Comparison of ENCODE assay signal across 16 cellular contexts in genomic region chr3:158642005-158642404, GRCh38. TPM values are rescaled to one million over a fixed set of nuclear protein-coding genes. Genes with fewer than 3 reads are reported as not detected.
DNase-seq lines count a peak whose midpoint lies in the region; ATAC-seq and TF ChIP-seq lines count a peak whose summit lies in the region.
"Had no signal": no experiment of that assay in that cellular context is flagged by ENCODE, and none has a peak within 500 bp of the region (broad histone marks: within the 10 kb centered on the region; RNA-seq: fewer than 3 reads in every experiment).

No MANE protein-coding gene starts in this region.

- no peak overlapping the region for H3K4me3 ChIP-seq in CD4-positive, alpha-beta memory T cell (ENCODE audit: low read length in 2 of 2)
- H3K4me3 ChIP-seq in body of pancreas = no peak overlapping the region

- BruUV-seq in Calu3 (replicated peaks; lab: Mats Ljungman, UMichigan) = no TSS peak

- CTCF ChIA-PET in activated CD4-positive, alpha-beta T cell treated with anti-CD3 and anti-CD28 coated beads for 36 hours (lab: Charles Lee) = interaction anchor here (1.2 to 2.9 kb wide), 3 partner anchors 16 to 102 kb away, joined by 3 to 8 read pairs (median 5); no protein-coding TSS in a partner anchor
- CTCF ChIA-PET in CD4-positive, alpha-beta memory T cell (lab: Charles Lee; ENCODE audit: partially characterized antibody) = interaction anchor here (1.3 to 2.3 kb wide), 3 partner anchors 24 to 102 kb away, joined by 6 to 8 read pairs (median 7); partner anchors contain the start of gene MLF1
- CTCF ChIA-PET in T-cell (lab: Charles Lee) = interaction anchor here (0.8 to 1.0 kb wide), 2 partner anchors 9 to 85 kb away, joined by 3 read pairs; no protein-coding TSS in a partner anchor
- CTCF ChIA-PET in Calu3 (lab: Charles Lee) = no interaction called here

- H3K27ac ChIP-seq in CD4-positive, alpha-beta memory T cell (ENCODE audit: low read depth, low read length) = no peak overlapping the region
- no peak overlapping the region for H3K27ac ChIP-seq in body of pancreas
- H3K27ac ChIP-seq: 22Rv1, C4-2B had no signal

- H3K4me3 Mint-ChIP-seq in activated CD4-positive, alpha-beta T cell treated with anti-CD3 and anti-CD28 coated beads for 36 hours = no peak overlapping the region
- peak overlapping the region; percentile 2 to 80 (median 68) for H3K4me3 Mint-ChIP-seq in CD4-positive, alpha-beta memory T cell
- H3K4me3 Mint-ChIP-seq in T-cell = no peak overlapping the region
- H3K4me3 Mint-ChIP-seq in central memory CD8-positive, alpha-beta T cell = peak overlapping the region; percentile 13
- H3K4me3 Mint-ChIP-seq in Calu3 (ENCODE audit: low read depth, unreplicated experiment) = no peak overlapping the region

- peaks cover 8% of the 10 kb centered on the region for H3K36me3 Mint-ChIP-seq in activated CD4-positive, alpha-beta T cell treated with anti-CD3 and anti-CD28 coated beads for 36 hours (ENCODE audit: low read depth)
- peaks cover 5 to 10% of the 10 kb centered on the region in 2 donors for H3K36me3 Mint-ChIP-seq in CD4-positive, alpha-beta memory T cell
- peaks cover 9% of the 10 kb centered on the region for H3K36me3 Mint-ChIP-seq in T-cell
- H3K36me3 Mint-ChIP-seq in central memory CD8-positive, alpha-beta T cell (ENCODE audit: insufficient read depth) = peaks cover 12% of the 10 kb centered on the region
- H3K36me3 Mint-ChIP-seq in Calu3 (ENCODE audit: insufficient read depth, unreplicated experiment) = peaks cover 25% of the 10 kb centered on the region

- no peaks in the 10 kb centered on the region for H3K9me3 Mint-ChIP-seq in activated CD4-positive, alpha-beta T cell treated with anti-CD3 and anti-CD28 coated beads for 36 hours (ENCODE audit: low read depth)
- H3K9me3 Mint-ChIP-seq in CD4-positive, alpha-beta memory T cell = no peaks in the 10 kb centered on the region
- H3K9me3 Mint-ChIP-seq in T-cell (no peaks in the 10 kb centered on the region), Calu3 (ENCODE audit: low read depth, unreplicated experiment) (no peaks in the 10 kb centered on the region)
- no peaks in the 10 kb centered on the region for H3K9me3 Mint-ChIP-seq in central memory CD8-positive, alpha-beta T cell

- peak; percentile 20 for DNase-seq in activated CD4-positive, alpha-beta T cell treated with anti-CD3 and anti-CD28 coated beads for 36 hours
- no peak for DNase-seq in activated CD4-positive, alpha-beta T cell treated with anti-CD3 and anti-CD28 coated beads for 48 hours
- peak in 4 of 5 donors; percentile 14 to 33 (median 28) for DNase-seq in CD4-positive, alpha-beta memory T cell
- DNase-seq in T-cell = peak in 1 of 34 experiments; percentile 1
- DNase-seq in central memory CD8-positive, alpha-beta T cell (ENCODE audit: low spot score in 2 of 2) = no peak
- DNase-seq in HT-29 (ENCODE audit: low spot score) = no peak
- no peak for DNase-seq in body of pancreas
- DNase-seq in Calu3 = no peak
- DNase-seq: AML-193, KG1, NCI-H187, NCI-H226, NCI-H82, SHP77 had no signal

- no peak for TF ChIP-seq CTCF in body of pancreas (IDR thresholded peaks at IDR 0.05)
- TF ChIP-seq CTCF in Calu3 (IDR thresholded peaks at IDR 0.05; ENCODE audit: unreplicated experiment) = no peak

- H3K27ac Mint-ChIP-seq in activated CD4-positive, alpha-beta T cell treated with anti-CD3 and anti-CD28 coated beads for 36 hours = no peak overlapping the region
- peak overlapping the region in 5 of 7 donors; percentile 26 to 74 (median 54) for H3K27ac Mint-ChIP-seq in CD4-positive, alpha-beta memory T cell
- H3K27ac Mint-ChIP-seq in T-cell = peak overlapping the region; percentile 22 to 87
- H3K27ac Mint-ChIP-seq in central memory CD8-positive, alpha-beta T cell (ENCODE audit: low read depth) = no peak overlapping the region
- no peak overlapping the region for H3K27ac Mint-ChIP-seq in Calu3 (ENCODE audit: unreplicated experiment)

- no peak for ATAC-seq in activated CD4-positive, alpha-beta T cell treated with anti-CD3 and anti-CD28 coated beads for 36 hours
- ATAC-seq in T-cell (replicated peaks in 1 of 4) (no peak), body of pancreas (no peak)
- no peak for ATAC-seq in central memory CD8-positive, alpha-beta T cell (replicated peaks; ENCODE audit: extremely low read depth, poor library complexity, severe bottlenecking)

- POLR2A ChIA-PET in activated CD4-positive, alpha-beta T cell treated with anti-CD3 and anti-CD28 coated beads for 36 hours (lab: Charles Lee) = interaction anchor here (0.9 kb wide), 1 partner anchor 81 kb away, joined by 3 read pairs; no protein-coding TSS in a partner anchor
- POLR2A ChIA-PET in CD4-positive, alpha-beta memory T cell (lab: Charles Lee; ENCODE audit: partially characterized antibody) = interaction anchor here (1.7 kb wide), 1 partner anchor 71 kb away, joined by 9 read pairs; the partner anchor contains the start of gene MLF1
- POLR2A ChIA-PET in T-cell (lab: Charles Lee) = no interaction called here

- no peak for TF ChIP-seq POLR2A in body of pancreas (IDR thresholded peaks at IDR 0.05)

- WGBS in body of pancreas, 2 donors = 85 to 88% methylated on average over 7 of the region's 7 CpGs

- H3K4me1 ChIP-seq in CD4-positive, alpha-beta memory T cell (ENCODE audit: insufficient read depth, low read length) = peaks cover 34% of the 10 kb centered on the region
- peaks cover 15% of the 10 kb centered on the region for H3K4me1 ChIP-seq in body of pancreas

- H3K27me3 ChIP-seq in CD4-positive, alpha-beta memory T cell (ENCODE audit: insufficient read depth, low read length) = no peaks in the 10 kb centered on the region
- H3K27me3 ChIP-seq in body of pancreas = no peaks in the 10 kb centered on the region

- peaks cover 23% of the 10 kb centered on the region for H3K4me1 Mint-ChIP-seq in activated CD4-positive, alpha-beta T cell treated with anti-CD3 and anti-CD28 coated beads for 36 hours
- peaks cover 27 to 53% (median 36%) of the 10 kb centered on the region in 4 donors for H3K4me1 Mint-ChIP-seq in CD4-positive, alpha-beta memory T cell
- H3K4me1 Mint-ChIP-seq in T-cell (peaks cover 28 to 40% (median 36%) of the 10 kb centered on the region in 3 donors), Calu3 (ENCODE audit: low read depth, unreplicated experiment) (peaks cover 11% of the 10 kb centered on the region)
- peaks cover 43% of the 10 kb centered on the region for H3K4me1 Mint-ChIP-seq in central memory CD8-positive, alpha-beta T cell

- intact Hi-C loops in activated CD4-positive, alpha-beta T cell treated with anti-CD3 and anti-CD28 coated beads for 36 hours (cut with DNase I, micrococcal nuclease) = loop anchor here (10.0 kb wide), 3 partner anchors 107 to 1467 kb away; partner anchors contain the start of gene SHOX2 (in 1 of the 2)
- intact Hi-C loops in CD4-positive, alpha-beta memory T cell (cut with micrococcal nuclease) = loop anchor here (5.0 kb wide), 2 partner anchors 160 to 530 kb away; partner anchors contain the start of genes MFSD1 and RSRC1
- intact Hi-C loops in body of pancreas (cut with DNase I) (no loop called here), Calu3 (cut with micrococcal nuclease; ENCODE audit: unreplicated experiment) (loop anchor here (5.0 kb wide), 2 partner anchors 105 to 1025 kb away; no protein-coding TSS in a partner anchor)

- H3K36me3 ChIP-seq in CD4-positive, alpha-beta memory T cell (ENCODE audit: insufficient read depth, low read length) = no peaks in the 10 kb centered on the region
- H3K36me3 ChIP-seq in body of pancreas (replicated peaks in 1 of 2; ENCODE audit: insufficient read depth in 1 of 2, low read depth in 2 of 2) = no peaks in the 10 kb centered on the region

- no peaks in the 10 kb centered on the region for H3K27me3 Mint-ChIP-seq in activated CD4-positive, alpha-beta T cell treated with anti-CD3 and anti-CD28 coated beads for 36 hours
- no peaks in the 10 kb centered on the region for H3K27me3 Mint-ChIP-seq in CD4-positive, alpha-beta memory T cell
- no peaks in the 10 kb centered on the region for H3K27me3 Mint-ChIP-seq in T-cell
- H3K27me3 Mint-ChIP-seq in central memory CD8-positive, alpha-beta T cell = no peaks in the 10 kb centered on the region
- H3K27me3 Mint-ChIP-seq in Calu3 (ENCODE audit: unreplicated experiment) = no peaks in the 10 kb centered on the region

- no peaks in the 10 kb centered on the region for H3K9me3 ChIP-seq in CD4-positive, alpha-beta memory T cell (ENCODE audit: control insufficient read depth in 1 of 2, low read length in 2 of 2)
- no peaks in the 10 kb centered on the region for H3K9me3 ChIP-seq in body of pancreas

RNA-seq across cellular contexts. Expression of gene GFM1, which starts 2.3 kb away (rescaled TPM):
- 10 to 100 TPM; 50.5 to 51.4 TPM for total RNA-seq in activated CD4-positive, alpha-beta T cell treated with anti-CD3 and anti-CD28 coated beads for 36 hours
- 10 to 100 TPM; 42.7 to 44.2 TPM for total RNA-seq in CD4-positive, alpha-beta memory T cell
- 10 to 100 TPM; 40.9 to 43.7 TPM for polyA plus RNA-seq in CD4-positive, alpha-beta memory T cell
- total RNA-seq in T-cell (10 to 100 TPM; 39.0 to 46.8 (median 40.1) TPM), body of pancreas (10 to 100 TPM; 25.4 to 53.7 TPM), Calu3 (2022) (77.3 and 77.9 TPM in 2 replicates)
- total RNA-seq in HT-29 (2014; rRNA removed; shearing (Covaris generic)) = 28.2 and 30.9 TPM in 2 replicates

RNA-seq across cellular contexts. Expression of gene LXN, which starts 30.4 kb away (rescaled TPM):
- 10 to 100 TPM; 12.5 to 13.9 TPM for total RNA-seq in activated CD4-positive, alpha-beta T cell treated with anti-CD3 and anti-CD28 coated beads for 36 hours
- 1 to 10 TPM; 7.7 to 8.1 TPM for total RNA-seq in CD4-positive, alpha-beta memory T cell
- 10 to 100 TPM; 14.3 to 27.5 TPM for polyA plus RNA-seq in CD4-positive, alpha-beta memory T cell
- 1 to 10 TPM; 2.5 to 6.7 (median 3.9) TPM for total RNA-seq in T-cell
- total RNA-seq in HT-29 (2014; rRNA removed; shearing (Covaris generic)) = 13.0 and 14.2 TPM in 2 replicates
- total RNA-seq in body of pancreas = 10 to 100 TPM in 1 of 2 donors, 1 to 10 TPM in 1; 3.3 to 14.0 TPM
- total RNA-seq in Calu3 (2022) = 42.8 and 43.4 TPM in 2 replicates

Comparison
In these comparisons a context has a peak if more than half of its experiments do, and no peak if none do; other contexts are left out.
1. DNase-seq: peak in activated CD4-positive, alpha-beta T cell treated with anti-CD3 and anti-CD28 coated beads for 36 hours (single experiment) and CD4-positive, alpha-beta memory T cell (4 of 5); none in activated CD4-positive, alpha-beta T cell treated with anti-CD3 and anti-CD28 coated beads for 48 hours (single experiment), central memory CD8-positive, alpha-beta T cell (0 of 2), HT-29 (single experiment), body of pancreas (0 of 4) and Calu3 (single experiment).
2. H3K27ac Mint-ChIP-seq: peak in CD4-positive, alpha-beta memory T cell (5 of 7) and T-cell (2 of 2); none in activated CD4-positive, alpha-beta T cell treated with anti-CD3 and anti-CD28 coated beads for 36 hours (single experiment), central memory CD8-positive, alpha-beta T cell (single experiment) and Calu3 (single experiment).
3. H3K4me3 Mint-ChIP-seq: peak in CD4-positive, alpha-beta memory T cell (8 of 8) and central memory CD8-positive, alpha-beta T cell (single experiment); none in activated CD4-positive, alpha-beta T cell treated with anti-CD3 and anti-CD28 coated beads for 36 hours (single experiment), T-cell (0 of 3) and Calu3 (single experiment).
4. POLR2A ChIA-PET loops: an anchor here in activated CD4-positive, alpha-beta T cell treated with anti-CD3 and anti-CD28 coated beads for 36 hours (0.9 kb wide) and CD4-positive, alpha-beta memory T cell (1.7 kb wide); none called in T-cell.